11 cellular contexts compared by ENCODE assay signal in genomic region chr21:18869105-18869504, GRCh38.
"Had no signal": no experiment of that assay in that cellular context is flagged by ENCODE, and none has a peak within 500 bp of the region (broad histone marks: within the 10 kb centered on the region; RNA-seq: fewer than 3 reads in every experiment).

No MANE protein-coding gene starts in this region.

- H3K27ac ChIP-seq: GM23248 had no signal

- H3K36me3 ChIP-seq: HAP-1 had no signal

- DNase-seq: GM23248, GOT3, H7, H9, HCEC 1CT, HFFc6 had no signal

- H3K4me3 ChIP-seq: GM23248, GM23338, HAP-1 had no signal

- H3K4me2 ChIP-seq: GM23338 had no signal

- H3K4me1 ChIP-seq: HAP-1 had no signal

- H2AFZ ChIP-seq: GM23248, GM23338 had no signal

- FAIRE-seq: H1, H54 had no signal

- ATAC-seq: GM23338, HCT116 had no signal

- H3K9ac ChIP-seq: GM23248 had no signal
